ENCODE assay signal across 18 cellular contexts in genomic region chr3:196932600-196932999, GRCh38. TPM values are rescaled to one million over a fixed set of nuclear protein-coding genes. Genes with fewer than 3 reads are reported as not detected.
DNase-seq lines count a peak whose midpoint lies in the region; ATAC-seq and TF ChIP-seq lines count a peak whose summit lies in the region.
"Had no signal": no experiment of that assay in that cellular context is flagged by ENCODE, and none has a peak within 500 bp of the region (broad histone marks: within the 10 kb centered on the region; RNA-seq: fewer than 3 reads in every experiment).

No MANE protein-coding gene starts in this region.

- H3K27ac ChIP-seq in OCI-LY3 (ENCODE audit: low read length), result peak overlapping the region; percentile 25; the same call in 1 of the 2 replicates
- H3K27ac ChIP-seq: A549 had no signal

- H3K4me2 ChIP-seq in OCI-LY3 (ENCODE audit: low read length), result no peak overlapping the region
- H3K4me2 ChIP-seq: A549 had no signal

- peak overlapping the region; percentile 44 for H3K27ac Mint-ChIP-seq in activated CD4-positive, alpha-beta memory T cell treated with anti-CD3 and anti-CD28 coated beads for 36 hours
- H3K27ac Mint-ChIP-seq in activated CD4-positive, alpha-beta memory T cell treated with anti-CD3 and anti-CD28 coated beads, Interleukin-2, amount 10 ng/mL, durations not matched to agents 7 days and 5 days, result no peak overlapping the region
- peak overlapping the region; percentile 92 for H3K27ac Mint-ChIP-seq in stimulated activated memory B cell treated with anti-CD40 and anti-IgM and Interleukin-4, amounts not matched to agents 10 μg/mL and 1 μg/mL and 100 μg/mL, for 72 hours
- H3K27ac Mint-ChIP-seq: natural killer cell had no signal

- no peaks in the 10 kb centered on the region for H4K20me1 ChIP-seq in OCI-LY3 (ENCODE audit: insufficient read depth, low read length)

- H3K4me1 Mint-ChIP-seq in activated CD4-positive, alpha-beta memory T cell treated with anti-CD3 and anti-CD28 coated beads for 36 hours (ENCODE audit: low read depth), result no peaks in the 10 kb centered on the region
- peaks cover 2% of the 10 kb centered on the region for H3K4me1 Mint-ChIP-seq in activated CD4-positive, alpha-beta memory T cell treated with anti-CD3 and anti-CD28 coated beads, Interleukin-2, amount 10 ng/mL, durations not matched to agents 7 days and 5 days
- peaks cover 37% of the 10 kb centered on the region for H3K4me1 Mint-ChIP-seq in stimulated activated memory B cell treated with anti-CD40 and anti-IgM and Interleukin-4, amounts not matched to agents 10 μg/mL and 1 μg/mL and 100 μg/mL, for 72 hours
- H3K4me1 Mint-ChIP-seq: natural killer cell had no signal

- POLR2A ChIA-PET in activated CD4-positive, alpha-beta memory T cell treated with anti-CD3 and anti-CD28 coated beads for 36 hours (lab: Charles Lee), result no interaction called here
- POLR2A ChIA-PET in activated CD4-positive, alpha-beta memory T cell treated with anti-CD3 and anti-CD28 coated beads, Interleukin-2, amount 10 ng/mL, durations not matched to agents 7 days and 5 days (lab: Charles Lee), result interaction anchor here (1.6 kb wide), 1 partner anchor 9 kb away, joined by 8 read pairs; the partner anchor contains the start of gene NCBP2

- no peaks in the 10 kb centered on the region for H3K9me3 ChIP-seq in OCI-LY3 (ENCODE audit: insufficient read depth, low read length)
- H3K9me3 ChIP-seq: A549 had no signal

- no peak overlapping the region for H3K9ac ChIP-seq in OCI-LY3 (ENCODE audit: low read length)

- no peak overlapping the region for H3K4me3 Mint-ChIP-seq in activated CD4-positive, alpha-beta memory T cell treated with anti-CD3 and anti-CD28 coated beads for 36 hours
- H3K4me3 Mint-ChIP-seq in activated CD4-positive, alpha-beta memory T cell treated with anti-CD3 and anti-CD28 coated beads, Interleukin-2, amount 10 ng/mL, durations not matched to agents 7 days and 5 days, result no peak overlapping the region
- H3K4me3 Mint-ChIP-seq in stimulated activated memory B cell treated with anti-CD40 and anti-IgM and Interleukin-4, amounts not matched to agents 10 μg/mL and 1 μg/mL and 100 μg/mL, for 72 hours, result peak overlapping the region; percentile 64
- H3K4me3 Mint-ChIP-seq: CD8-positive, alpha-beta memory T cell; natural killer cell had no signal

- intact Hi-C loops in activated CD4-positive, alpha-beta memory T cell treated with anti-CD3 and anti-CD28 coated beads for 36 hours (cut with micrococcal nuclease), result no loop called here
- intact Hi-C loops in Right ventricle myocardium inferior (cut with DNase I), result no loop called here

- no peaks in the 10 kb centered on the region for H3K27me3 ChIP-seq in OCI-LY3 (ENCODE audit: low read depth, low read length)

- H3K27me3 Mint-ChIP-seq in activated CD4-positive, alpha-beta memory T cell treated with anti-CD3 and anti-CD28 coated beads for 36 hours, result no peaks in the 10 kb centered on the region
- H3K27me3 Mint-ChIP-seq in activated CD4-positive, alpha-beta memory T cell treated with anti-CD3 and anti-CD28 coated beads, Interleukin-2, amount 10 ng/mL, durations not matched to agents 7 days and 5 days, result no peaks in the 10 kb centered on the region
- H3K27me3 Mint-ChIP-seq in stimulated activated memory B cell treated with anti-CD40 and anti-IgM and Interleukin-4, amounts not matched to agents 10 μg/mL and 1 μg/mL and 100 μg/mL, for 72 hours, result no peaks in the 10 kb centered on the region
- H3K27me3 Mint-ChIP-seq: CD8-positive, alpha-beta memory T cell had no signal

- DNase-seq in activated CD4-positive, alpha-beta memory T cell treated with anti-CD3 and anti-CD28 coated beads for 36 hours, result no peak
- DNase-seq in activated CD4-positive, alpha-beta memory T cell treated with anti-CD3 and anti-CD28 coated beads, Interleukin-2, amount 10 ng/mL, durations not matched to agents 7 days and 5 days, result no peak
- DNase-seq in HK-2 (ENCODE audit: unreplicated experiment), result no peak
- no peak for DNase-seq in Right ventricle myocardium inferior (ENCODE audit: missing footprints)
- DNase-seq: activated CD8-positive, alpha-beta memory T cell treated with anti-CD3 and anti-CD28 coated beads for 24 hours; activated gamma-delta T cell; aorta; CD8-positive, alpha-beta memory T cell; H7; natural killer cell; NCI-H2081; NCI-H774; SHP77 had no signal

- CTCF ChIA-PET in activated CD4-positive, alpha-beta memory T cell treated with anti-CD3 and anti-CD28 coated beads for 36 hours (lab: Charles Lee), result interaction anchor here (2.3 kb wide), 1 partner anchor 95 kb away, joined by 9 read pairs; no protein-coding TSS in a partner anchor
- CTCF ChIA-PET in activated CD4-positive, alpha-beta memory T cell treated with anti-CD3 and anti-CD28 coated beads, Interleukin-2, amount 10 ng/mL, durations not matched to agents 7 days and 5 days (lab: Charles Lee), result no interaction called here

- H3K4me3 ChIP-seq in OCI-LY3 (ENCODE audit: low read length), result no peak overlapping the region
- H3K4me3 ChIP-seq: A549 had no signal

- no peaks in the 10 kb centered on the region; the same call in 1 of the 2 replicates for H3K4me1 ChIP-seq in OCI-LY3 (ENCODE audit: low read length)
- H3K4me1 ChIP-seq: A549 had no signal

- no peak overlapping the region for H2AFZ ChIP-seq in OCI-LY3 (ENCODE audit: low read depth, low read length)

- H3K36me3 ChIP-seq in OCI-LY3 (replicated peaks; ENCODE audit: low read depth, low read length), result peaks cover 56% of the 10 kb centered on the region

- TF ChIP-seq CTCF in OCI-LY3 (IDR thresholded peaks at IDR 0.05; ENCODE audit: low read depth, low read length), result no peak

- ATAC-seq in HG02588 (IDR thresholded peaks at IDR 0.05; ENCODE audit: unreplicated experiment), result peak; percentile 46
- ATAC-seq in stimulated activated memory B cell treated with anti-CD40 and anti-IgM and Interleukin-4, amounts not matched to agents 10 μg/mL and 1 μg/mL and 100 μg/mL, for 72 hours, result peak; percentile 84
- ATAC-seq in Right ventricle myocardium inferior, result no peak
- ATAC-seq in activated CD4-positive, CD25-positive, alpha-beta regulatory T cell treated with anti-CD3 and anti-CD28 coated beads, Interleukin-2, amount 50 U/mL, for 24 hours, result no peak
- ATAC-seq: A549, natural killer cell had no signal

- H3K9me3 Mint-ChIP-seq in activated CD4-positive, alpha-beta memory T cell treated with anti-CD3 and anti-CD28 coated beads for 36 hours, result no peaks in the 10 kb centered on the region
- no peaks in the 10 kb centered on the region for H3K9me3 Mint-ChIP-seq in activated CD4-positive, alpha-beta memory T cell treated with anti-CD3 and anti-CD28 coated beads, Interleukin-2, amount 10 ng/mL, durations not matched to agents 7 days and 5 days
- H3K9me3 Mint-ChIP-seq in stimulated activated memory B cell treated with anti-CD40 and anti-IgM and Interleukin-4, amounts not matched to agents 10 μg/mL and 1 μg/mL and 100 μg/mL, for 72 hours, result no peaks in the 10 kb centered on the region
- H3K9me3 Mint-ChIP-seq: CD8-positive, alpha-beta memory T cell; natural killer cell had no signal

- H3K79me2 ChIP-seq in OCI-LY3 (ENCODE audit: low read length), result peaks cover 2% of the 10 kb centered on the region; the same call in 1 of the 2 replicates

- peaks cover 35% of the 10 kb centered on the region for H3K36me3 Mint-ChIP-seq in activated CD4-positive, alpha-beta memory T cell treated with anti-CD3 and anti-CD28 coated beads for 36 hours
- peaks cover 60% of the 10 kb centered on the region for H3K36me3 Mint-ChIP-seq in activated CD4-positive, alpha-beta memory T cell treated with anti-CD3 and anti-CD28 coated beads, Interleukin-2, amount 10 ng/mL, durations not matched to agents 7 days and 5 days (ENCODE audit: low read depth)
- H3K36me3 Mint-ChIP-seq in stimulated activated memory B cell treated with anti-CD40 and anti-IgM and Interleukin-4, amounts not matched to agents 10 μg/mL and 1 μg/mL and 100 μg/mL, for 72 hours, result peaks cover 49% of the 10 kb centered on the region

RNA-seq across cellular contexts. Expression of gene NCBP2, which starts 9.7 kb away (rescaled TPM):
- 10 to 100 TPM; 83.0 to 85.1 TPM for total RNA-seq in activated CD4-positive, alpha-beta memory T cell treated with anti-CD3 and anti-CD28 coated beads for 36 hours
- total RNA-seq in activated CD4-positive, alpha-beta memory T cell treated with anti-CD3 and anti-CD28 coated beads, Interleukin-2, amount 10 ng/mL, durations not matched to agents 7 days and 5 days, result 10 to 100 TPM; 54.6 to 55.6 TPM
- total RNA-seq in Right ventricle myocardium inferior, result 29.8 TPM

RNA-seq across cellular contexts. Expression of gene PIGZ, which starts 36.0 kb away (rescaled TPM):
- total RNA-seq in activated CD4-positive, alpha-beta memory T cell treated with anti-CD3 and anti-CD28 coated beads for 36 hours, result under 1 TPM; 0.65 to 0.71 TPM
- 1 to 10 TPM; 1.7 to 1.8 TPM for total RNA-seq in activated CD4-positive, alpha-beta memory T cell treated with anti-CD3 and anti-CD28 coated beads, Interleukin-2, amount 10 ng/mL, durations not matched to agents 7 days and 5 days
- total RNA-seq in Right ventricle myocardium inferior, result 2.8 TPM

Comparison
In these comparisons a context has a peak if more than half of its experiments do, and no peak if none do; other contexts are left out.
1. ATAC-seq: peak in HG02588 (single experiment) and stimulated activated memory B cell treated with anti-CD40 and anti-IgM and Interleukin-4, amounts not matched to agents 10 μg/mL and 1 μg/mL and 100 μg/mL, for 72 hours (single experiment); none in Right ventricle myocardium inferior (single experiment) and activated CD4-positive, CD25-positive, alpha-beta regulatory T cell treated with anti-CD3 and anti-CD28 coated beads, Interleukin-2, amount 50 U/mL, for 24 hours (0 of 2).